10 cellular contexts compared by ENCODE assay signal in genomic region chr6:69816017-69816416, GRCh38. TPM values are rescaled to one million over a fixed set of nuclear protein-coding genes. Genes with fewer than 3 reads are reported as not detected.
DNase-seq lines count a peak whose midpoint lies in the region; ATAC-seq and TF ChIP-seq lines count a peak whose summit lies in the region.
"Had no signal": no experiment of that assay in that cellular context is flagged by ENCODE, and none has a peak within 500 bp of the region (broad histone marks: within the 10 kb centered on the region; RNA-seq: fewer than 3 reads in every experiment).

No MANE protein-coding gene starts in this region.

- intact Hi-C loops in stomach (cut with DNase I; ENCODE audit: low total_unique reads), result no loop called here

- no peak overlapping the region for H3K27ac ChIP-seq in stomach

- no peak for TF ChIP-seq EP300 in stomach (IDR thresholded peaks at IDR 0.05)

- no peak overlapping the region for H3K4me3 ChIP-seq in stomach

- H3K27ac Mint-ChIP-seq in memory B cell, result peak overlapping the region; percentile 98
- no peak overlapping the region for H3K27ac Mint-ChIP-seq in HFFc6

- H3K27me3 ChIP-seq in stomach, result no peaks in the 10 kb centered on the region

- H3K4me3 Mint-ChIP-seq in memory B cell (peak overlapping the region; percentile 83), HFFc6 (no peak overlapping the region)

- H3K27me3 Mint-ChIP-seq in memory B cell (no peaks in the 10 kb centered on the region), HFFc6 (ENCODE audit: insufficient read depth) (peaks cover 4% of the 10 kb centered on the region)

- peaks cover 3% of the 10 kb centered on the region for H3K36me3 Mint-ChIP-seq in memory B cell
- H3K36me3 Mint-ChIP-seq in HFFc6 (ENCODE audit: low read depth), result no peaks in the 10 kb centered on the region

- H3K4me1 ChIP-seq in stomach, result no peaks in the 10 kb centered on the region

- H3K4me1 Mint-ChIP-seq in memory B cell (peaks cover 45% of the 10 kb centered on the region), HFFc6 (ENCODE audit: low read depth) (no peaks in the 10 kb centered on the region)

- peak; percentile 62 for ATAC-seq in GM18861 (IDR thresholded peaks at IDR 0.05; ENCODE audit: unreplicated experiment)
- ATAC-seq in GM21619 (IDR thresholded peaks at IDR 0.05; ENCODE audit: unreplicated experiment), result peak; percentile 66
- peak; percentile 59 for ATAC-seq in HG03457 (IDR thresholded peaks at IDR 0.05; ENCODE audit: unreplicated experiment)
- ATAC-seq in memory B cell (ENCODE audit: low read depth), result peak; percentile 57

- no peak for TF ChIP-seq POLR2A in stomach (IDR thresholded peaks at IDR 0.05)

- H3K9me3 Mint-ChIP-seq in memory B cell, result no peaks in the 10 kb centered on the region
- no peaks in the 10 kb centered on the region for H3K9me3 Mint-ChIP-seq in HFFc6

- H3K36me3 ChIP-seq in stomach, result no peaks in the 10 kb centered on the region

- no peaks in the 10 kb centered on the region for H3K9me3 ChIP-seq in stomach

- no peak for TF ChIP-seq CTCF in HFFc6 (IDR thresholded peaks at IDR 0.05)
- TF ChIP-seq CTCF in stomach (IDR thresholded peaks at IDR 0.05), result no peak

- DNase-seq in memory B cell (ENCODE audit: low spot score in 2 of 2), result no peak
- DNase-seq in effector CD8-positive, alpha-beta T cell (lab: John Stamatoyannopoulos, UW), result no peak
- DNase-seq in HFFc6, result no peak
- DNase-seq in stomach, result no peak
- no peak for DNase-seq in NOMO-1 (lab: John Stamatoyannopoulos, UW; ENCODE audit: unreplicated experiment in 2 of 2)
- DNase-seq: cerebellar nuclear complex, NCI-H1417 treated with DMSO at 0.1 percent for 48 hours had no signal

- WGBS in stomach, 5 donors, result 85 to 100% (median 96%) methylated on average over 1 of the region's 1 CpG

RNA-seq across cellular contexts. Expression of gene LMBRD1, which starts 19.2 kb away (rescaled TPM):
- 10 to 100 TPM; 17.0 to 22.3 (median 21.4) TPM for total RNA-seq in HFFc6 (2021; fragmentation: NEBNext Ultra II Directional; extraction: Animal tissue kit (Norgen Biotek cat#: 25700))
- 10 to 100 TPM in 4 of 5 donors, 1 to 10 TPM in 1; 9.8 to 83.0 (median 34.8) TPM for total RNA-seq in stomach
- 10 to 100 TPM; 20.7 to 26.4 (median 25.7) TPM for polyA plus RNA-seq in stomach

RNA-seq across cellular contexts. Expression of gene COL19A1, which starts 50.3 kb away (rescaled TPM):
- not detected for total RNA-seq in HFFc6 (2021; fragmentation: NEBNext Ultra II Directional; extraction: Animal tissue kit (Norgen Biotek cat#: 25700))
- total RNA-seq in stomach, result 10 to 100 TPM in 2 of 5 donors, 1 to 10 TPM in 1, under 1 TPM in 1, not detected in 1; 0.45 to 13.4 (median 7.1) TPM
- under 1 TPM in 1 of 3 donors, not detected in 2; 0.13 TPM for polyA plus RNA-seq in stomach
